8 cellular contexts compared by ENCODE assay signal in the genomic region with DNA sequence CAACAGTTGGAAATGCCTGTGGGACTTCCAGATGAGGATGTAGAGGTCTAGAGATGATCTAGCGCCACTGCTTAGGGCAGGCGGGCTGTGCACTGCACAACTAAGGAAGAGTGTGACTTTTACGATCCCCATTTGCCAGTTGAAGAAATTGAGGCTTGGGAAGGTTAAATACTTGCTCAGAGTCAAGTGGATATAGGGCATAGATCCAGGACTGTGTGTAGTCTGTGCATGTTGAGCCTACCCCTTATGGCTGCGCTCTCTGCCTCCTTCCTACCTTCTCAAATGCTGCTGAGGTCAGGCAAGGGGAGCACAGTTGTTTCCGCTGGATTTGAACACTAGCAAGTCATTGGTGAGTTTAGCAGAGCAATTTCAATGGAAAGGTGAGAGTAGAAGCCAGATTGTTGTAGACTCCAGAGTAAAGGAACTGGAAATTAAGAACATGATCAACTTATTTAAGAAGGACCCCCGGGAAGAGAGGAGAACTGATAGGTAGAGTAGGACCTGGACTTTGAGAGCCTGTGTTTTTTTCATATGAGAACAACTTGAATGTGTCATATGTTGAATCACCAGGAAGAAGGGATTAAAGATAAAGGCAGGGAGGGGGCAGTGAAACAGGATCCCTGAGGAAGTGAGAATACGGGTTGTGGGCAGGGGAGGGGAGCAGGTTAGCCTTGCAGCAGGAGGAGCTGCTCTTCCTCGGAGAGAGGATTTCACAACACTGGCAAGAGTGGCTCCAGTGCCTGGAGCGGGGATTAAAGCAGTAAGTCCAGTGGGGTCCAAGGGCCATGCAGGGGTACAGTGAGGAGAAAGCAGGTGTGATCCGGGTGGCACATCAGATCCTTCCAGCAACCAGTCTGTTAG. TPM values are rescaled to one million over a fixed set of nuclear protein-coding genes. Genes with fewer than 3 reads are reported as not detected.
DNase-seq lines count a peak whose midpoint lies in the region; ATAC-seq, FAIRE-seq and TF ChIP-seq lines count a peak whose summit lies in the region.

No MANE protein-coding gene starts in this region.

- no peaks in the 10 kb centered on the region for H3K27me3 ChIP-seq in ACC112 (ENCODE audit: insufficient read depth, low read length)
- no peaks in the 10 kb centered on the region for H3K27me3 ChIP-seq in stomach smooth muscle (ENCODE audit: control insufficient read depth in 1 of 2, insufficient read depth in 2 of 2, low read length in 2 of 2)
- no peaks in the 10 kb centered on the region for H3K27me3 ChIP-seq in BE2C

- no peaks in the 10 kb centered on the region for H3K9me3 Mint-ChIP-seq in T-cell

- H3K4me3 ChIP-seq in ACC112 (ENCODE audit: low read depth, low read length) (peak overlapping the region; percentile 97), foreskin fibroblast (ENCODE audit: low read depth in 1 of 2, low read length in 2 of 2) (peak overlapping the region; percentile 90 to 94), stomach smooth muscle (ENCODE audit: low read length in 2 of 2) (peak overlapping the region in 1 of 2 donors; percentile 47), BE2C (ENCODE audit: low read depth, low read length) (no peak overlapping the region)

- H3K27me3 Mint-ChIP-seq in T-cell, result no peaks in the 10 kb centered on the region

- POLR2A ChIA-PET in T-cell (lab: Charles Lee), result no interaction called here

- H3K36me3 Mint-ChIP-seq in T-cell, result peaks cover 20% of the 10 kb centered on the region

- peaks cover 69 to 82% (median 81%) of the 10 kb centered on the region in 3 donors for H3K4me1 Mint-ChIP-seq in T-cell

- peak overlapping the region; percentile 97 for H3K27ac Mint-ChIP-seq in T-cell

- peak; percentile 95 for DNase-seq in HCEC 1CT
- no peak for DNase-seq in T-cell
- DNase-seq in foreskin fibroblast, result peak; percentile 92 to 95
- DNase-seq in H54 (ENCODE audit: insufficient read length, low spot score), result no peak
- DNase-seq in OCI-M2 (lab: John Stamatoyannopoulos, UW; ENCODE audit: unreplicated experiment), result no peak
- DNase-seq in BE2C, result no peak

- CTCF ChIA-PET in T-cell (lab: Charles Lee), result no interaction called here

- no peak for ATAC-seq in T-cell (replicated peaks in 1 of 4)

- H3K4me3 Mint-ChIP-seq in T-cell, result peak overlapping the region; percentile 51 to 83 (median 77)

- H3K27ac ChIP-seq in ACC112 (ENCODE audit: low read depth, low read length) (peak overlapping the region; percentile 91), stomach smooth muscle (ENCODE audit: low read length) (peak overlapping the region; percentile 25)

- peaks cover 75% of the 10 kb centered on the region for H3K4me1 ChIP-seq in ACC112 (ENCODE audit: control insufficient read depth, insufficient read depth, low read length, unreplicated experiment)
- H3K4me1 ChIP-seq in stomach smooth muscle (ENCODE audit: control insufficient read depth, insufficient read depth, low read length), result peaks cover 47% of the 10 kb centered on the region
- H3K4me1 ChIP-seq in BE2C, result no peaks in the 10 kb centered on the region; the same call in none of the 2 replicates

- TF ChIP-seq CTCF in foreskin fibroblast (IDR thresholded peaks at IDR 0.05; ENCODE audit: low read depth, low read length) (no peak), BE2C (IDR thresholded peaks at IDR 0.05; ENCODE audit: low read depth, low read length) (no peak)

- H3K36me3 ChIP-seq in ACC112 (ENCODE audit: insufficient read depth, low read length), result peaks cover 19% of the 10 kb centered on the region; the same call in 1 of the 2 replicates
- H3K36me3 ChIP-seq in stomach smooth muscle (ENCODE audit: control insufficient read depth in 2 of 2, insufficient read depth in 2 of 2, low read length in 2 of 2), result peaks cover 15 to 18% of the 10 kb centered on the region in 2 donors
- peaks cover 3% of the 10 kb centered on the region; the same call in 1 of the 2 replicates for H3K36me3 ChIP-seq in BE2C

- FAIRE-seq in H54 (lab: Jason Lieb, UNC), result no peak

- H3K9me3 ChIP-seq in stomach smooth muscle (ENCODE audit: control insufficient read depth in 2 of 2, low read length in 2 of 2) (no peaks in the 10 kb centered on the region), BE2C (peaks cover 2% of the 10 kb centered on the region; the same call in 1 of the 2 replicates)

- TF ChIP-seq POLR2A in H54 (IDR thresholded peaks at IDR 0.05; ENCODE audit: low read depth, low read length), result no peak

- peak overlapping the region in 1 of 2 donors; percentile 2 for H3K9ac ChIP-seq in stomach smooth muscle (ENCODE audit: low read length in 2 of 2)

- H3K79me2 ChIP-seq in ACC112 (ENCODE audit: control insufficient read depth, insufficient read depth, low read length, unreplicated experiment), result peaks cover 82% of the 10 kb centered on the region

- H2AFZ ChIP-seq in ACC112 (ENCODE audit: low read length, unreplicated experiment), result no peak overlapping the region

RNA-seq across cellular contexts. Expression of gene CAPN2, which starts 2.7 kb away (rescaled TPM):
- 100 to 1,000 TPM; 146 to 206 (median 169) TPM for total RNA-seq in T-cell
- polyA plus RNA-seq in BE2C (2012; ENCODE audit: insufficient read depth, insufficient read length, low read depth), result 66.5 TPM

RNA-seq across cellular contexts. Expression of gene CAPN8, which starts 49.6 kb away (rescaled TPM):
- total RNA-seq in T-cell, result under 1 TPM; 0.38 to 0.99 (median 0.56) TPM
- not detected for polyA plus RNA-seq in BE2C (2012; ENCODE audit: insufficient read depth, insufficient read length, low read depth)

Comparison
In these comparisons a context has a peak if more than half of its experiments do, and no peak if none do; other contexts are left out.
1. DNase-seq: peak in HCEC 1CT (single experiment) and foreskin fibroblast (2 of 2); none in T-cell (0 of 34), H54 (single experiment), OCI-M2 (single experiment) and BE2C (single experiment).